ENCODE assay signal across 8 cellular contexts in genomic region chr20:18057106-18057993, GRCh38. TPM values are rescaled to one million over a fixed set of nuclear protein-coding genes. Genes with fewer than 3 reads are reported as not detected.
DNase-seq lines count a peak whose midpoint lies in the region; ATAC-seq and TF ChIP-seq lines count a peak whose summit lies in the region.

Gene OVOL2, minus strand, starts transcription at chr20:18057916. Its CDS starts 282 bp downstream, at chr20:18057634.

- H3K4me3 ChIP-seq in HUES6 (ENCODE audit: low read depth, low read length) (peak within 1 kb of the TSS; percentile 82), adrenal gland (peak within 1 kb of the TSS in 2 of 4 donors; percentile 25 to 46)

- TF ChIP-seq CTCF in CD14-positive monocyte (IDR thresholded peaks at IDR 0.05) (no peak), adrenal gland (IDR thresholded peaks at IDR 0.05) (no peak)

- DNase-seq in CD14-positive monocyte (ENCODE audit: low spot score) (no peak), islet precursor cell (peak; percentile 94), globus pallidus (ENCODE audit: low spot score) (no peak), adrenal gland (no peak)
- DNase-seq in activated T-cell treated with anti-CD3 and anti-CD28 coated beads, Interleukin-2, amount 50 U/mL, for 48 hours, result peak; percentile 19 to 23
- DNase-seq in stimulated activated naive CD8-positive, alpha-beta T cell treated with anti-CD3 and anti-CD28 coated beads, Interleukin-15, amount 100 ng/mL, for 72 hours, result peak in 1 of 2 donors; percentile 6
- no peak for DNase-seq in activated CD4-positive, CD25-positive, alpha-beta regulatory T cell (lab: John Stamatoyannopoulos, UW)

- peak; percentile 46 for ATAC-seq in stimulated activated naive CD8-positive, alpha-beta T cell treated with anti-CD3 and anti-CD28 coated beads, Interleukin-15, amount 100 ng/mL, for 72 hours

- H3K27me3 Mint-ChIP-seq in CD14-positive monocyte (ENCODE audit: low read depth in 3 of 3), result peaks cover 70 to 82% (median 79%) of the 10 kb centered on the region in 3 donors
- peaks cover 75% of the 10 kb centered on the region for H3K27me3 Mint-ChIP-seq in stimulated activated naive CD8-positive, alpha-beta T cell treated with anti-CD3 and anti-CD28 coated beads, Interleukin-15, amount 100 ng/mL, for 72 hours

- H3K9ac ChIP-seq in HUES6 (ENCODE audit: low read length), result peak within 1 kb of the TSS; percentile 63

- peaks cover 20% of the 10 kb centered on the region for H3K4me1 ChIP-seq in HUES6 (ENCODE audit: control insufficient read depth, insufficient read depth, low read length)
- peaks cover 10 to 19% of the 10 kb centered on the region in 2 donors for H3K4me1 ChIP-seq in adrenal gland (replicated peaks in 1 of 2)

- H3K9me3 ChIP-seq in HUES6 (ENCODE audit: control insufficient read depth, insufficient read depth, low read depth, low read length) (no peaks in the 10 kb centered on the region), adrenal gland (replicated peaks in 1 of 3) (no peaks in the 10 kb centered on the region)

- H3K27me3 ChIP-seq in HUES6 (ENCODE audit: control insufficient read depth, insufficient read depth, low read length), result peaks cover 83% of the 10 kb centered on the region
- peaks cover 61% of the 10 kb centered on the region for H3K27me3 ChIP-seq in adrenal gland

- H3K9me3 Mint-ChIP-seq in CD14-positive monocyte, result peaks cover 0 to 30% (median 10%) of the 10 kb centered on the region in 7 donors
- no peaks in the 10 kb centered on the region for H3K9me3 Mint-ChIP-seq in stimulated activated naive CD8-positive, alpha-beta T cell treated with anti-CD3 and anti-CD28 coated beads, Interleukin-15, amount 100 ng/mL, for 72 hours

- H3K36me3 Mint-ChIP-seq in CD14-positive monocyte, result peaks cover 0 to 6% of the 10 kb centered on the region in 2 donors

- no peaks in the 10 kb centered on the region for H3K36me3 ChIP-seq in HUES6 (ENCODE audit: control insufficient read depth, insufficient read depth, low read length)
- no peaks in the 10 kb centered on the region for H3K36me3 ChIP-seq in adrenal gland (replicated peaks in 1 of 2)

- peaks cover 48% of the 10 kb centered on the region for H3K4me1 Mint-ChIP-seq in CD14-positive monocyte
- peaks cover 22% of the 10 kb centered on the region for H3K4me1 Mint-ChIP-seq in stimulated activated naive CD8-positive, alpha-beta T cell treated with anti-CD3 and anti-CD28 coated beads, Interleukin-15, amount 100 ng/mL, for 72 hours

- TF ChIP-seq POLR2A in adrenal gland (IDR thresholded peaks at IDR 0.05), result no peak

- intact Hi-C loops in CD14-positive monocyte (cut with micrococcal nuclease) (loop anchor here in 1 of 2 donors (5.0 to 10.0 kb wide), 2 partner anchors 77 to 230 kb away; partner anchors contain the start of genes KAT14, PET117 and ZNF133), adrenal gland (cut with DNase I) (no loop called here)

- H3K27ac ChIP-seq in HUES6 (ENCODE audit: low read depth, low read length) (no peak within 1 kb of the TSS), adrenal gland (no peak within 1 kb of the TSS)

- no peak within 1 kb of the TSS for H3K27ac Mint-ChIP-seq in CD14-positive monocyte
- no peak within 1 kb of the TSS for H3K27ac Mint-ChIP-seq in stimulated activated naive CD8-positive, alpha-beta T cell treated with anti-CD3 and anti-CD28 coated beads, Interleukin-15, amount 100 ng/mL, for 72 hours

- peak within 1 kb of the TSS; percentile 65 to 75 for H3K4me3 Mint-ChIP-seq in CD14-positive monocyte
- peak within 1 kb of the TSS; percentile 61 to 63 for H3K4me3 Mint-ChIP-seq in stimulated activated naive CD8-positive, alpha-beta T cell treated with anti-CD3 and anti-CD28 coated beads, Interleukin-15, amount 100 ng/mL, for 72 hours

- WGBS in adrenal gland, 4 donors, result 0 to 2% (median 1%) methylated on average over 15 to 72 of the region's 72 CpGs

RNA-seq across cellular contexts. Expression of gene OVOL2, which starts in this region (rescaled TPM):
- not detected for polyA plus RNA-seq in CD14-positive monocyte
- not detected for total RNA-seq in adrenal gland
- polyA plus RNA-seq in adrenal gland, result not detected

Comparison
In these comparisons a context has a peak if more than half of its experiments do, and no peak if none do; other contexts are left out.
1. DNase-seq: peak in activated T-cell treated with anti-CD3 and anti-CD28 coated beads, Interleukin-2, amount 50 U/mL, for 48 hours (2 of 2) and islet precursor cell (single experiment); none in CD14-positive monocyte (single experiment), globus pallidus (single experiment), adrenal gland (0 of 7) and activated CD4-positive, CD25-positive, alpha-beta regulatory T cell (0 of 4).